ENCODE assay signal across 18 cellular contexts in the genomic region with DNA sequence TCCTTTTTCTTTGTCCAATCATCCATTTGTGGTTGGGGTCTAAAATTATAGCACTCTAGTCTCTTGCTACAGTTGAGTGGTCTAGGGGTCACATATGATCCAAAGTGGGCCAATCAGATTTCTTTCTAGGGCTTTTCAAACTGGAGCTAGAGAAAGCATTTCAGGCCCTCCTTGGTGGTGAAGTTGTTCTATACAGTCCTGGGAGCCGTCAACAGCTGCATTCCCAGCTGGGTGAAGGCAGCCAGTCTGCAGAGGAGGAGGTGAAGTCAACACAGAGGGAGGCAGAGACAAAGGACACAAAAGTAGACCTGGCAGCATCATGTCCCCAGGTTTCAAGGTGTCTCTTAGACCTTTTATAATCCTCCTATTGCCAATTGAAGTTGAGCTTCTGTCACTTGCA.
DNase-seq lines count a peak whose midpoint lies in the region; ATAC-seq and TF ChIP-seq lines count a peak whose summit lies in the region.
"Had no signal": no experiment of that assay in that cellular context is flagged by ENCODE, and none has a peak within 500 bp of the region (broad histone marks: within the 10 kb centered on the region; RNA-seq: fewer than 3 reads in every experiment).

No MANE protein-coding gene starts in this region.

- H3K36me3 Mint-ChIP-seq in mesothelial cell of epicardium: no peaks in the 10 kb centered on the region
- no peaks in the 10 kb centered on the region for H3K36me3 Mint-ChIP-seq in stimulated activated naive B cell treated with anti-CD40 and anti-IgM and Interleukin-4, amounts not matched to agents 10 μg/mL and 1 μg/mL and 100 μg/mL, for 72 hours
- no peaks in the 10 kb centered on the region for H3K36me3 Mint-ChIP-seq in activated T-cell treated with anti-CD3 and anti-CD28 coated beads, Interleukin-2, amount 50 U/mL, for 4 hours (ENCODE audit: insufficient read depth)
- H3K36me3 Mint-ChIP-seq: CD4-positive, alpha-beta memory T cell had no signal

- CTCF ChIA-PET in AG04450 (lab: Charles Lee): interaction anchor here (1.1 kb wide), 1 partner anchor 479 kb away, joined by 3 read pairs; no protein-coding TSS in a partner anchor

- POLR2A ChIA-PET in AG04450 (lab: Yijun Ruan, JAX): interaction anchor here (0.6 to 1.2 kb wide), 2 partner anchors 12 to 16 kb away, joined by 3 to 4 read pairs; no protein-coding TSS in a partner anchor

- ATAC-seq in stimulated activated naive B cell treated with anti-CD40 and anti-IgM and Interleukin-4, amounts not matched to agents 10 μg/mL and 1 μg/mL and 100 μg/mL, for 72 hours (replicated peaks): no peak
- ATAC-seq in activated T-cell treated with anti-CD3 and anti-CD28 coated beads, Interleukin-2, amount 50 U/mL, for 4 hours: no peak
- ATAC-seq: K562 had no signal

- peak overlapping the region; percentile 71 for H3K27ac Mint-ChIP-seq in mesothelial cell of epicardium
- peak overlapping the region; percentile 20 for H3K27ac Mint-ChIP-seq in stimulated activated naive B cell treated with anti-CD40 and anti-IgM and Interleukin-4, amounts not matched to agents 10 μg/mL and 1 μg/mL and 100 μg/mL, for 72 hours
- H3K27ac Mint-ChIP-seq: B cell; CD4-positive, alpha-beta memory T cell had no signal

- peaks cover 21% of the 10 kb centered on the region for H3K4me1 Mint-ChIP-seq in mesothelial cell of epicardium
- no peaks in the 10 kb centered on the region for H3K4me1 Mint-ChIP-seq in stimulated activated naive B cell treated with anti-CD40 and anti-IgM and Interleukin-4, amounts not matched to agents 10 μg/mL and 1 μg/mL and 100 μg/mL, for 72 hours
- H3K4me1 Mint-ChIP-seq in activated T-cell treated with anti-CD3 and anti-CD28 coated beads, Interleukin-2, amount 50 U/mL, for 4 hours (ENCODE audit: low read depth): no peaks in the 10 kb centered on the region
- H3K4me1 Mint-ChIP-seq: B cell; CD4-positive, alpha-beta memory T cell had no signal

- DNase-seq in AG04450 (ENCODE audit: low read depth, low spot score) (no peak), amniotic epithelial cell (ENCODE audit: low read depth) (peak; percentile 52), mesothelial cell of epicardium (ENCODE audit: low spot score in 2 of 2, unreplicated experiment in 2 of 2) (no peak), NCI-H510A (lab: John Stamatoyannopoulos, UW) (no peak)
- no peak for DNase-seq in stimulated activated naive B cell treated with anti-CD40 and anti-IgM and Interleukin-4, amounts not matched to agents 10 μg/mL and 1 μg/mL and 100 μg/mL, for 72 hours
- DNase-seq in activated effector memory CD4-positive, alpha-beta T cell treated with Interleukin-2 at 50 U/mL for 16 hours: no peak
- DNase-seq in activated T-cell treated with anti-CD3 and anti-CD28 coated beads, Interleukin-2, amount 50 U/mL, for 4 hours: no peak
- DNase-seq: 8988T; ACHN; C1 segment of cervical spinal cord; CD4-positive, alpha-beta memory T cell; DMS79 treated with DMSO at 0.1 percent for 48 hours; EL; GOT3 had no signal

- TF ChIP-seq CTCF in AG04450 (IDR thresholded peaks at IDR 0.05; ENCODE audit: low read depth, low read length) (no peak), mesothelial cell of epicardium (IDR thresholded peaks at IDR 0.05; ENCODE audit: unreplicated experiment) (no peak)

- peak overlapping the region; percentile 47 for H3K27ac ChIP-seq in AG04450 (ENCODE audit: low read depth, low read length)
- H3K27ac ChIP-seq: HL-60 had no signal

- H3K27me3 ChIP-seq in AG04450 (ENCODE audit: control insufficient read depth, insufficient read depth, low read length): no peaks in the 10 kb centered on the region

- H3K4me3 Mint-ChIP-seq in mesothelial cell of epicardium: no peak overlapping the region
- no peak overlapping the region for H3K4me3 Mint-ChIP-seq in stimulated activated naive B cell treated with anti-CD40 and anti-IgM and Interleukin-4, amounts not matched to agents 10 μg/mL and 1 μg/mL and 100 μg/mL, for 72 hours
- H3K4me3 Mint-ChIP-seq in activated T-cell treated with anti-CD3 and anti-CD28 coated beads, Interleukin-2, amount 50 U/mL, for 4 hours: no peak overlapping the region
- H3K4me3 Mint-ChIP-seq: B cell; CD4-positive, alpha-beta memory T cell had no signal

- no peaks in the 10 kb centered on the region for H3K9me3 ChIP-seq in AG04450 (ENCODE audit: control insufficient read depth, insufficient read depth, low read length)
- H3K9me3 ChIP-seq: HAP-1 had no signal

- no peaks in the 10 kb centered on the region for H3K27me3 Mint-ChIP-seq in mesothelial cell of epicardium (ENCODE audit: low read depth)
- H3K27me3 Mint-ChIP-seq in stimulated activated naive B cell treated with anti-CD40 and anti-IgM and Interleukin-4, amounts not matched to agents 10 μg/mL and 1 μg/mL and 100 μg/mL, for 72 hours: no peaks in the 10 kb centered on the region
- H3K27me3 Mint-ChIP-seq in activated T-cell treated with anti-CD3 and anti-CD28 coated beads, Interleukin-2, amount 50 U/mL, for 4 hours (ENCODE audit: low read depth): no peaks in the 10 kb centered on the region
- H3K27me3 Mint-ChIP-seq: B cell; CD4-positive, alpha-beta memory T cell had no signal

- H3K4me3 ChIP-seq in AG04450 (ENCODE audit: low read depth, low read length): no peak overlapping the region
- H3K4me3 ChIP-seq: HAP-1, K562 had no signal

- no peaks in the 10 kb centered on the region for H3K9me3 Mint-ChIP-seq in mesothelial cell of epicardium
- H3K9me3 Mint-ChIP-seq in stimulated activated naive B cell treated with anti-CD40 and anti-IgM and Interleukin-4, amounts not matched to agents 10 μg/mL and 1 μg/mL and 100 μg/mL, for 72 hours: peaks cover 1% of the 10 kb centered on the region in 2 donors
- H3K9me3 Mint-ChIP-seq in activated T-cell treated with anti-CD3 and anti-CD28 coated beads, Interleukin-2, amount 50 U/mL, for 4 hours: peaks cover 4% of the 10 kb centered on the region
